ENCODE assay signal across 21 cellular contexts in genomic region chr1:160149706-160150105, GRCh38. TPM values are rescaled to one million over a fixed set of nuclear protein-coding genes. Genes with fewer than 3 reads are reported as not detected.
A peak's percentile ranks its signal among the peaks of the same experiment; 100 is the strongest.
DNase-seq lines count a peak whose midpoint lies in the region; ATAC-seq and TF ChIP-seq lines count a peak whose summit lies in the region.
"Had no signal": no experiment of that assay in that cellular context is flagged by ENCODE, and none has a peak within 500 bp of the region (broad histone marks: within the 10 kb centered on the region; RNA-seq: fewer than 3 reads in every experiment).

No MANE protein-coding gene starts in this region.

- H3K9me3 ChIP-seq in thoracic aorta (no peaks in the 10 kb centered on the region), SJCRH30 (replicated peaks) (no peaks in the 10 kb centered on the region)
- H3K9me3 ChIP-seq: heart left ventricle, tibial nerve had no signal

- H3K27me3 ChIP-seq in thoracic aorta (replicated peaks; ENCODE audit: insufficient read depth) (no peaks in the 10 kb centered on the region), SJCRH30 (no peaks in the 10 kb centered on the region)
- H3K27me3 ChIP-seq: heart left ventricle, tibial nerve had no signal

- H3K4me1 ChIP-seq in thoracic aorta (ENCODE audit: control insufficient read depth in 1 of 2, low read depth in 2 of 2) (peaks cover 24 to 40% of the 10 kb centered on the region in 2 donors), SJCRH30 (peaks cover 6% of the 10 kb centered on the region)

- no peak overlapping the region for H3K4me3 ChIP-seq in fibroblast of pulmonary artery (replicated peaks; ENCODE audit: low read depth, low read length)
- H3K4me3 ChIP-seq in thoracic aorta, result no peak overlapping the region
- H3K4me3 ChIP-seq in SJCRH30, result no peak overlapping the region
- H3K4me3 ChIP-seq: heart left ventricle, lung, tibial nerve had no signal

- TF ChIP-seq CTCF in fibroblast of pulmonary artery (IDR thresholded peaks at IDR 0.05; ENCODE audit: low read length, missing control alignments) (no peak), thoracic aorta (IDR thresholded peaks at IDR 0.05) (no peak)

- ATAC-seq in thoracic aorta (ENCODE audit: insufficient number of reproducible peaks, low FRiP score, low read depth), result peak; percentile 68
- ATAC-seq: activated CD8-positive, alpha-beta T cell treated with anti-CD3 and anti-CD28 coated beads, Interleukin-2, amount 10 ng/mL, durations not matched to agents 7 days and 5 days; heart left ventricle; naive thymus-derived CD4-positive, alpha-beta T cell; stimulated activated effector memory CD8-positive, alpha-beta T cell treated with anti-CD3 and anti-CD28 coated beads, Interleukin-12 subunit alpha, Interleukin-12 subunit beta, amount 100 ng/mL, for 72 hours had no signal

- peak; percentile 54 for DNase-seq in GM04503 (ENCODE audit: low read depth)
- DNase-seq in amniotic epithelial cell (ENCODE audit: low read depth), result peak; percentile 9
- DNase-seq in fibroblast of pulmonary artery (ENCODE audit: low read depth), result peak; percentile 39
- DNase-seq in thoracic aorta (ENCODE audit: low spot score), result no peak
- no peak for DNase-seq in SJCRH30
- no peak for DNase-seq in effector CD4-positive, alpha-beta T cell
- no peak for DNase-seq in NCI-H1930 (lab: John Stamatoyannopoulos, UW)
- DNase-seq: activated B cell treated with CpG ODN at 0.5 μM for 24 hours; activated CD8-positive, alpha-beta T cell treated with anti-CD3 and anti-CD28 coated beads, Interleukin-2, amount 10 ng/mL, durations not matched to agents 7 days and 5 days; CD4-positive, alpha-beta memory T cell; heart left ventricle; naive thymus-derived CD4-positive, alpha-beta T cell; NCI-H187; NCI-H524; SIG-M5 had no signal

- peak overlapping the region; percentile 77 to 91 for H3K27ac ChIP-seq in thoracic aorta
- no peak overlapping the region for H3K27ac ChIP-seq in SJCRH30
- H3K27ac ChIP-seq: tibial nerve had no signal

- H3K36me3 ChIP-seq in thoracic aorta (no peaks in the 10 kb centered on the region), SJCRH30 (no peaks in the 10 kb centered on the region)
- H3K36me3 ChIP-seq: heart left ventricle, tibial nerve had no signal

RNA-seq across cellular contexts. Expression of gene ATP1A4, which starts 1.7 kb away (rescaled TPM):
- 1 to 10 TPM in 1 of 2 donors, under 1 TPM in 1; 0.68 to 1.1 TPM for total RNA-seq in thoracic aorta
- not detected in 2 replicates for total RNA-seq in SJCRH30 (2014; rRNA removed; shearing (Covaris generic))
- total RNA-seq: activated B cell treated with CpG ODN at 0.5 μM for 24 hours; activated CD8-positive, alpha-beta T cell treated with anti-CD3 and anti-CD28 coated beads, Interleukin-2, amount 10 ng/mL, durations not matched to agents 7 days and 5 days; CD4-positive, alpha-beta memory T cell; M059J; progenitor cell of endocrine pancreas; T-helper 2 cell treated with Interferon-gamma antibody and Interleukin-4, amounts not matched to agents 100 ng/mL and 5 ng/mL, for 36 hours had no signal

RNA-seq across cellular contexts. Expression of gene ATP1A2, which starts 34.1 kb away (rescaled TPM):
- 100 to 1,000 TPM in 1 of 2 donors, 10 to 100 TPM in 1; 86.0 to 146 TPM for total RNA-seq in thoracic aorta
- total RNA-seq in SJCRH30 (2014; rRNA removed; shearing (Covaris generic)), result 40.2 and 44.2 TPM in 2 replicates
- total RNA-seq: activated B cell treated with CpG ODN at 0.5 μM for 24 hours; activated CD8-positive, alpha-beta T cell treated with anti-CD3 and anti-CD28 coated beads, Interleukin-2, amount 10 ng/mL, durations not matched to agents 7 days and 5 days; CD4-positive, alpha-beta memory T cell; M059J; naive thymus-derived CD4-positive, alpha-beta T cell; progenitor cell of endocrine pancreas; T-helper 2 cell treated with Interferon-gamma antibody and Interleukin-4, amounts not matched to agents 100 ng/mL and 5 ng/mL, for 36 hours had no signal

RNA-seq across cellular contexts. Expression of gene CASQ1, which starts 40.7 kb away (rescaled TPM):
- total RNA-seq in thoracic aorta, result 10 to 100 TPM in 1 of 2 donors, 1 to 10 TPM in 1; 6.0 to 10.7 TPM
- total RNA-seq in SJCRH30 (2014; rRNA removed; shearing (Covaris generic)), result 0.15 and 0.49 TPM in 2 replicates
- total RNA-seq: activated B cell treated with CpG ODN at 0.5 μM for 24 hours; activated CD8-positive, alpha-beta T cell treated with anti-CD3 and anti-CD28 coated beads, Interleukin-2, amount 10 ng/mL, durations not matched to agents 7 days and 5 days; CD4-positive, alpha-beta memory T cell; M059J; progenitor cell of endocrine pancreas had no signal

RNA-seq across cellular contexts. Expression of gene IGSF8, which starts 51.3 kb away (rescaled TPM):
- 10 to 100 TPM; 29.6 to 40.8 TPM for total RNA-seq in thoracic aorta
- total RNA-seq in SJCRH30 (2014; rRNA removed; shearing (Covaris generic)), result 5.4 and 6.8 TPM in 2 replicates

RNA-seq across cellular contexts. Expression of gene PEA15, which starts 55.5 kb away (rescaled TPM):
- 100 to 1,000 TPM; 131 to 194 TPM for total RNA-seq in thoracic aorta
- 92.7 and 97.9 TPM in 2 replicates for total RNA-seq in SJCRH30 (2014; rRNA removed; shearing (Covaris generic))

Comparison
In these comparisons a context has a peak if more than half of its experiments do, and no peak if none do; other contexts are left out.
1. DNase-seq: peak in GM04503 (single experiment), amniotic epithelial cell (single experiment) and fibroblast of pulmonary artery (single experiment); none in thoracic aorta (single experiment), SJCRH30 (0 of 2), effector CD4-positive, alpha-beta T cell (single experiment) and NCI-H1930 (0 of 2).